9 cellular contexts compared by ENCODE assay signal in the genomic region with DNA sequence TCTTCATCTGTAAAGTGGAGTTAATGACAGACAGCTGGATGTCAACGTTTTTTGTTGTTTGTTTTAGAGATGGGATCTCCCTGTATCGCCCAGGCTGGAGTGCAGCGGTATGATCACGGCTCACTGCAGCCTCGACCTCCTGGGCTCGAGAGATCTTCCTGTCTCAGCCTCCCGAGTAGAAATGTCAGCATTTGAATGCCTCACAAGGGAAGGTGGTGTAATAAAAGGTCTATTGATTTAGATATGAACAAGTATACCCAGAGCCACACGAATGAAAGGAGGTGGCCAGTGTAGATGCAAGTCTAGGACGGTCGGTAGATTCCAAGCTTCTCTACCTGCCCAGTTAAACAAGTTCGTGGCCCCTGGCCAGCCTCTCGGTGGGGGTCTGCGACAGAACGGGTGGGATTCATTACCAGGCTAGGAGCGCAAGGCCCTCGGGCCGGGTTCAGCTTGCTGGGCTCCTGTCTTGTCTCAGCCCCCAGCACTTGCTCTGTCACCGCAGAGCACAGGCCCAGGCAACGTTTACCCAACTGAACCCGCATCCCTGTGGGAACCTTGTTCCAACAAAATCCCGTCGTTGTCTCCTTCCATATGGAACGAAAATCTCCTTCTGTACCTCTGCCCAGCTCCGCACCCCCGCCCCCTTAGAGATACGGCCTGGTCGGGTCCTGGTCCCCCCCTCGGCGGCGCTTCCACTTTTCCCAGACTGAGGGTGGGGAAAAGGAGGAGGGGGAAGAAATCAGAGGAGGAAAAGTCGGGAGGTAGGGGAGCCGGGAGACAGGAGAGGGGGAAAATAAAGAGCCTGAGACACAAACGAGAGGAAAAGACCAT. TPM values are rescaled to one million over a fixed set of nuclear protein-coding genes. Genes with fewer than 3 reads are reported as not detected.
DNase-seq lines count a peak whose midpoint lies in the region; ATAC-seq, FAIRE-seq and TF ChIP-seq lines count a peak whose summit lies in the region.
"Had no signal": no experiment of that assay in that cellular context is flagged by ENCODE, and none has a peak within 500 bp of the region (broad histone marks: within the 10 kb centered on the region; RNA-seq: fewer than 3 reads in every experiment).

No MANE protein-coding gene starts in this region.

- no peak for TF ChIP-seq EP300 in A549 (IDR thresholded peaks at IDR 0.05)

- no peak for TF ChIP-seq POLR2A in A549 (IDR thresholded peaks at IDR 0.05; ENCODE audit: low read length)

- DNase-seq in A549 (ENCODE audit: low read depth in 1 of 2, low spot score in 1 of 2) = no peak
- DNase-seq in H7 = peak; percentile 80
- no peak for DNase-seq in MCF 10A (ENCODE audit: unreplicated experiment)
- no peak for DNase-seq in naive B cell
- DNase-seq in putamen (ENCODE audit: low spot score) = no peak
- DNase-seq in HUDEP-2 (lab: John Stamatoyannopoulos, UW; ENCODE audit: unreplicated experiment in 76 of 76) = no peak
- DNase-seq: SHP77 had no signal

- no peak for FAIRE-seq in A549 (lab: Jason Lieb, UNC)

- no peak overlapping the region for H3K27ac Mint-ChIP-seq in MCF 10A (ENCODE audit: low read depth, unreplicated experiment)
- H3K27ac Mint-ChIP-seq in naive B cell = peak overlapping the region in 1 of 6 donors; percentile 61

- intact Hi-C loops in MCF 10A (cut with micrococcal nuclease) = no loop called here

- peaks cover 42% of the 10 kb centered on the region for H3K4me1 ChIP-seq in A549

- TF ChIP-seq RAD21 in A549 (conservative IDR thresholded peaks at IDR 0.05 in 1 of 2, IDR thresholded peaks at IDR 0.05 in 1 of 2) = no peak

- H3K4me3 ChIP-seq in A549 (peak overlapping the region; percentile 48), H7 (ENCODE audit: insufficient read depth, low read depth, low read length) (peak overlapping the region; percentile 49)

- H3K9me3 ChIP-seq in A549 = no peaks in the 10 kb centered on the region

- 38% methylated on average over 33 of the region's 33 CpGs for WGBS in A549 (ENCODE audit: missing lambda C conversion rate)

- H3K36me3 Mint-ChIP-seq in MCF 10A (ENCODE audit: insufficient read depth, unreplicated experiment) (no peaks in the 10 kb centered on the region), naive B cell (peaks cover 0 to 17% of the 10 kb centered on the region in 2 donors)

- CTCF ChIA-PET in A549 (lab: Yijun Ruan, JAX) (interaction anchor here (1.0 to 13.4 kb wide), 6 partner anchors 10 to 262 kb away, joined by 3 to 211 read pairs (median 6); a partner anchor contains a TSS), MCF 10A (lab: Yijun Ruan, JAX) (interaction anchor here (0.6 to 1.6 kb wide), 4 partner anchors 8 to 262 kb away, joined by 3 to 5 read pairs (median 3); no protein-coding TSS in a partner anchor)

- no peaks in the 10 kb centered on the region for H3K36me3 ChIP-seq in H7 (replicated peaks; ENCODE audit: control insufficient read depth, insufficient read depth, low read length)

- peak overlapping the region; percentile 99 for H3K4me2 ChIP-seq in A549

- POLR2A ChIA-PET in A549 (lab: Yijun Ruan, JAX) = interaction anchor here (0.6 kb wide), 1 partner anchor 1652 kb away, joined by 3 read pairs; no protein-coding TSS in a partner anchor
- POLR2A ChIA-PET in MCF 10A (lab: Yijun Ruan, JAX) = interaction anchor here (0.8 kb wide), 1 partner anchor 52 kb away, joined by 3 read pairs; no protein-coding TSS in a partner anchor

- H3K27ac ChIP-seq in A549 = no peak overlapping the region

- TF ChIP-seq CTCF in A549 (IDR thresholded peaks at IDR 0.05) = no peak
- TF ChIP-seq CTCF in MCF 10A (IDR thresholded peaks at IDR 0.05; ENCODE audit: unreplicated experiment) = no peak

- H3K4me1 Mint-ChIP-seq in MCF 10A (ENCODE audit: insufficient read depth, unreplicated experiment) (peaks cover 6% of the 10 kb centered on the region), naive B cell (peaks cover 25 to 44% (median 31%) of the 10 kb centered on the region in 3 donors)

- ATAC-seq in A549 (no peak), naive B cell (ENCODE audit: low read depth in 2 of 2) (no peak), HG03095 (IDR thresholded peaks at IDR 0.05; ENCODE audit: unreplicated experiment) (no peak), HG02678 (IDR thresholded peaks at IDR 0.05; ENCODE audit: unreplicated experiment) (no peak)

- no TSS peak for BruUV-seq in MCF 10A (replicated peaks; lab: Mats Ljungman, UMichigan)

- H3K27me3 Mint-ChIP-seq in MCF 10A (ENCODE audit: insufficient read depth, unreplicated experiment) (peaks cover 74% of the 10 kb centered on the region), naive B cell (peaks cover 56 to 81% (median 60%) of the 10 kb centered on the region in 3 donors)

- H3K9me3 Mint-ChIP-seq in MCF 10A (ENCODE audit: unreplicated experiment) (no peaks in the 10 kb centered on the region), naive B cell (peaks cover 0 to 12% (median 7%) of the 10 kb centered on the region in 7 donors)

- H3K27me3 ChIP-seq in H7 (ENCODE audit: control insufficient read depth, insufficient read depth, low read length) = peaks cover 97% of the 10 kb centered on the region

- peak overlapping the region; percentile 58 for H3K4me3 Mint-ChIP-seq in MCF 10A (ENCODE audit: unreplicated experiment)
- H3K4me3 Mint-ChIP-seq in naive B cell = peak overlapping the region; percentile 70 to 90 (median 86)

TF ChIP-seq in A549, 52 proteins besides CTCF, POLR2A, EP300 and RAD21:
- peak; percentile 49; the same call in 1 of the 2 replicates for TF ChIP-seq CBX8 (IDR thresholded peaks at IDR 0.05)
- TF ChIP-seq RFX5 (IDR thresholded peaks at IDR 0.05) = no peak
TF ChIP-seq in A549: peak in this region for 1.

RNA-seq across cellular contexts. Expression of a gene that starts 2.0 kb away (rescaled TPM):
- polyA plus RNA-seq in A549 (2011; rRNA removed) = not detected in 2 replicates
- polyA plus RNA-seq in A549 (2012; cell fraction: cytosol; rRNA removed) = 0.04 and 0.08 TPM in 2 replicates
- polyA plus RNA-seq in A549 (2012; cell fraction: nucleus; rRNA removed) = 0.04 TPM in 2 replicates
- 0.05 TPM in 1 of 3 replicates, not detected in the others for polyA plus RNA-seq in A549 (2017; fragmentation: RNase III; extraction: RNeasy Plus Mini Kit Qiagen cat#74134 plus additional on column Dnase treatment)
- polyA minus RNA-seq in A549 (2011; rRNA and poly(A)+ RNA removed) = not detected in 2 replicates
- total RNA-seq in H7 (2014; rRNA removed; shearing (Covaris generic)) = 0.28 and 1.6 TPM in 2 replicates
- total RNA-seq in MCF 10A (2022) = not detected in 2 replicates
- under 1 TPM in 1 of 6 donors, not detected in 5; 0.12 TPM for polyA plus RNA-seq in naive B cell (ENCODE audit: low read depth in 6 of 6)

RNA-seq across cellular contexts. Expression of a gene that starts 28.1 kb away (rescaled TPM):
- polyA plus RNA-seq in A549 (2011; rRNA removed) = 88.5 and 99.3 TPM in 2 replicates
- 128 and 139 TPM in 2 replicates for polyA plus RNA-seq in A549 (2012; cell fraction: cytosol; rRNA removed)
- 81.5 and 86.8 TPM in 2 replicates for polyA plus RNA-seq in A549 (2012; cell fraction: nucleus; rRNA removed)
- polyA plus RNA-seq in A549 (2017; fragmentation: RNase III; extraction: RNeasy Plus Mini Kit Qiagen cat#74134 plus additional on column Dnase treatment) = 118 to 141 TPM (median 138 TPM) in 3 replicates
- polyA minus RNA-seq in A549 (2011; rRNA and poly(A)+ RNA removed) = 50.9 and 53.4 TPM in 2 replicates
- total RNA-seq in H7 (2014; rRNA removed; shearing (Covaris generic)) = 3.7 and 8.0 TPM in 2 replicates
- 12.9 and 18.1 TPM in 2 replicates for total RNA-seq in MCF 10A (2022)
- not detected for polyA plus RNA-seq in naive B cell (ENCODE audit: low read depth in 6 of 6)
